8 cellular contexts compared by ENCODE assay signal in the genomic region with DNA sequence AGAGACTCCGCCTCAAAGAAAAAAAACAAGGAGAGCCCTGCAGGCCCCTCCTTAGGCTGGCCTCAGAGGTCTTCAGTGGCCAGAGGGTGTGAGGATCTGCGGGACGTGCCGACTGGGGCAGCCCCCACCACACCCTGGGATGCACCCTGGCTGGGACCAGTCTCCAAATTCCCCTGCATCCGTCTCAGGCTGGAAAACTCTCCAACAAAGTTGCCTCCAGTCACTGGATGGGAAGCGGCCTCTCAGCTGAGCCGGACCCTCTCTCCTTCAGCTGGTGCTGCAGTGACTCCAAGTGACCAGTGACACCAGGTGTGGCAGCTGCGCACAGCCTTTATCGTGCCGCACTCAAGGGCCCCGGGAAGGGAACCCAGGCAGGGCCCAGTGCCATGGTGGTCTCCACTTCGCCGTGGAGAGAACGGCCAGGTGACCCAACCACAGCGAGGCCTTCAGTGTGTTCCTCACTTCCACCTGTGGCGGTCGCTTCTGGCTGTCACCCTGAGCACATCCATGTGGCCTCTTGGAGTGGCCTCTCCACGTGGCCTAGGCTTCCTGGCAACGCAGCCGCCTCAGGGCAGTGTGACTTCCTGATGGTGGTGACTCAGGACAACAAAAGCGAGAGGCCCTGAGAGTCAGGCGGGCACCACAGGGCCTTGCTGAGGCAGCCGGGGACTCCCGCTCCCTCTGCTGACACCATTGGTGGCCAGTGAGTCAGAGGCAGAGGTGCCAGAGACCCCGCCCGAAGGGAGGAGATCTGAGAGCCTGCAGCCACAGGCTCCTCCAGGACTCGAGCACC. TPM values are rescaled to one million over a fixed set of nuclear protein-coding genes. Genes with fewer than 3 reads are reported as not detected.
DNase-seq lines count a peak whose midpoint lies in the region; ATAC-seq and TF ChIP-seq lines count a peak whose summit lies in the region.

No MANE protein-coding gene starts in this region.

- peaks cover 58% of the 10 kb centered on the region for H3K4me1 Mint-ChIP-seq in dendritic cell treated with granulocyte-macrophage colony-stimulating factor and Interleukin-4, amounts not matched to agents 40 ng/mL and 50 ng/mL, for 4 days (ENCODE audit: low read depth)

- H3K4me3 Mint-ChIP-seq in dendritic cell treated with granulocyte-macrophage colony-stimulating factor and Interleukin-4, amounts not matched to agents 40 ng/mL and 50 ng/mL, for 4 days = no peak overlapping the region

- no peak for TF ChIP-seq CTCF in GM10266 (IDR thresholded peaks at IDR 0.05; ENCODE audit: control insufficient read depth, insufficient read depth, low read depth, missing control alignments)

- H3K36me3 Mint-ChIP-seq in dendritic cell treated with granulocyte-macrophage colony-stimulating factor and Interleukin-4, amounts not matched to agents 40 ng/mL and 50 ng/mL, for 4 days (ENCODE audit: low read depth) = peaks cover 93% of the 10 kb centered on the region

- peak; percentile 29 for ATAC-seq in sciatic nerve
- ATAC-seq in GM19455 (IDR thresholded peaks at IDR 0.05; ENCODE audit: unreplicated experiment) = no peak
- ATAC-seq in GM19452 (IDR thresholded peaks at IDR 0.05; ENCODE audit: unreplicated experiment) = no peak

- DNase-seq in GM10266 (ENCODE audit: extremely low spot score) (peak; percentile 59), T1000 (lab: John Stamatoyannopoulos, UW) (peak; percentile 89), sciatic nerve (ENCODE audit: low spot score) (no peak), NCI-H2107 (lab: John Stamatoyannopoulos, UW) (no peak), hippocampal formation (lab: John Stamatoyannopoulos, UW) (no peak)

- intact Hi-C loops in dendritic cell treated with granulocyte-macrophage colony-stimulating factor and Interleukin-4, amounts not matched to agents 40 ng/mL and 50 ng/mL, for 4 days (cut with micrococcal nuclease) = loop anchor here (2.0 to 10.0 kb wide), 2 partner anchors 20 to 62 kb away; a partner anchor contains a TSS
- intact Hi-C loops in sciatic nerve (cut with DNase I) = no loop called here

- H3K9me3 Mint-ChIP-seq in dendritic cell treated with granulocyte-macrophage colony-stimulating factor and Interleukin-4, amounts not matched to agents 40 ng/mL and 50 ng/mL, for 4 days = no peaks in the 10 kb centered on the region

- H3K27ac Mint-ChIP-seq in dendritic cell treated with granulocyte-macrophage colony-stimulating factor and Interleukin-4, amounts not matched to agents 40 ng/mL and 50 ng/mL, for 4 days = peak overlapping the region; percentile 69

- no peaks in the 10 kb centered on the region for H3K27me3 Mint-ChIP-seq in dendritic cell treated with granulocyte-macrophage colony-stimulating factor and Interleukin-4, amounts not matched to agents 40 ng/mL and 50 ng/mL, for 4 days

RNA-seq across cellular contexts. Expression of a gene that starts 19.3 kb away (rescaled TPM):
- 39.8 TPM for total RNA-seq in sciatic nerve

RNA-seq across cellular contexts. Expression of a gene that starts 34.6 kb away (rescaled TPM):
- 35.2 TPM for total RNA-seq in sciatic nerve

Comparison
In these comparisons a context has a peak if more than half of its experiments do, and no peak if none do; other contexts are left out.
1. DNase-seq: peak in GM10266 (single experiment) and T1000 (single experiment); none in sciatic nerve (single experiment), NCI-H2107 (single experiment) and hippocampal formation (0 of 2).